In genomic region chr1:208219098-208219658, GRCh38 we compare ENCODE assay signal across 11 cellular contexts. TPM values are rescaled to one million over a fixed set of nuclear protein-coding genes. Genes with fewer than 3 reads are reported as not detected.
DNase-seq lines count a peak whose midpoint lies in the region; FAIRE-seq and TF ChIP-seq lines count a peak whose summit lies in the region.
"Had no signal": no experiment of that assay in that cellular context is flagged by ENCODE, and none has a peak within 500 bp of the region (broad histone marks: within the 10 kb centered on the region; RNA-seq: fewer than 3 reads in every experiment).

No MANE protein-coding gene starts in this region.

- no peak overlapping the region for H2AFZ ChIP-seq in endothelial cell of umbilical vein (ENCODE audit: low read depth, low read length)

- no peak for TF ChIP-seq POLR2A in endothelial cell of umbilical vein (IDR thresholded peaks at IDR 0.05; ENCODE audit: low read depth, low read length)

- dilution Hi-C loops in endothelial cell of umbilical vein (cut with MboI; ENCODE audit: extremely low pct_ligation_motif_present, low sequenced_read_pairs), result no loop called here

- H3K36me3 ChIP-seq in SJCRH30, result peaks cover 27% of the 10 kb centered on the region
- peaks cover 17 to 21% of the 10 kb centered on the region in 2 experiments for H3K36me3 ChIP-seq in endothelial cell of umbilical vein (ENCODE audit: control insufficient read depth in 2 of 2, extremely low read depth in 1 of 2, insufficient read depth in 2 of 2, low read length in 2 of 2)
- peaks cover 24 to 26% of the 10 kb centered on the region in 2 donors for H3K36me3 ChIP-seq in mucosa of rectum (ENCODE audit: control insufficient read depth in 2 of 2, insufficient read depth in 2 of 2, low read length in 2 of 2)
- peaks cover 20 to 32% (median 32%) of the 10 kb centered on the region in 3 donors for H3K36me3 ChIP-seq in tibial artery

- H3K27ac ChIP-seq in SJCRH30 (peak overlapping the region; percentile 49), endothelial cell of umbilical vein (ENCODE audit: insufficient read depth, low read depth, low read length) (peak overlapping the region; percentile 91), mucosa of rectum (ENCODE audit: low read depth in 2 of 2, low read length in 2 of 2) (peak overlapping the region; percentile 13 to 18), tibial artery (peak overlapping the region; percentile 79 to 82)
- H3K27ac ChIP-seq: C4-2B had no signal

- DNase-seq in SJCRH30 (no peak), endothelial cell of umbilical vein (ENCODE audit: low read depth, low spot score) (no peak), tibial artery (no peak), NCI-H748 (lab: John Stamatoyannopoulos, UW; ENCODE audit: unreplicated experiment) (no peak), T1000 (lab: John Stamatoyannopoulos, UW) (no peak), NCI-H2081 (lab: John Stamatoyannopoulos, UW) (no peak)
- no peak for DNase-seq in effector CD8-positive, alpha-beta T cell (lab: John Stamatoyannopoulos, UW)
- DNase-seq: effector CD4-positive, alpha-beta T cell; small intestine had no signal

- no TSS peak for BruUV-seq in endothelial cell of umbilical vein (replicated peaks; lab: Mats Ljungman, UMichigan)

- no peaks in the 10 kb centered on the region for H3K9me1 ChIP-seq in endothelial cell of umbilical vein (replicated peaks; ENCODE audit: control insufficient read depth, extremely low read depth, insufficient read depth, low read length)

- H4K20me1 ChIP-seq in endothelial cell of umbilical vein (replicated peaks; ENCODE audit: control insufficient read depth, extremely low read depth, insufficient read depth, low read length), result no peaks in the 10 kb centered on the region

- intact Hi-C loops in endothelial cell of umbilical vein (cut with micrococcal nuclease), result loop anchor here (1.0 kb wide), 2 partner anchors 12 to 16 kb away; no protein-coding TSS in a partner anchor
- intact Hi-C loops in tibial artery (cut with DNase I; ENCODE audit: low total_unique reads), result no loop called here

- peak overlapping the region; percentile 63 for H3K4me2 ChIP-seq in endothelial cell of umbilical vein (ENCODE audit: insufficient read depth, low read length)

- CTCF ChIA-PET in endothelial cell of umbilical vein (lab: Charles Lee), result interaction anchor here (1.2 to 32.5 kb wide), 6 partner anchors 10 to 61 kb away, joined by 3 to 714 read pairs (median 8); partner anchors contain the start of gene PLXNA2

- no peaks in the 10 kb centered on the region for H3K9me3 ChIP-seq in SJCRH30 (replicated peaks)
- H3K9me3 ChIP-seq in endothelial cell of umbilical vein (replicated peaks; ENCODE audit: control insufficient read depth, insufficient read depth, low read length), result no peaks in the 10 kb centered on the region
- H3K9me3 ChIP-seq in mucosa of rectum (ENCODE audit: control insufficient read depth in 2 of 2, low read length in 2 of 2), result no peaks in the 10 kb centered on the region
- no peaks in the 10 kb centered on the region for H3K9me3 ChIP-seq in tibial artery

- no peak overlapping the region for H3K4me3 ChIP-seq in SJCRH30
- H3K4me3 ChIP-seq in endothelial cell of umbilical vein (replicated peaks in 1 of 3; ENCODE audit: insufficient read depth in 1 of 3, low read depth in 1 of 3, low read length in 3 of 3), result no peak overlapping the region
- no peak overlapping the region for H3K4me3 ChIP-seq in mucosa of rectum (ENCODE audit: low read length in 2 of 2)
- no peak overlapping the region for H3K4me3 ChIP-seq in tibial artery

- no peak for FAIRE-seq in endothelial cell of umbilical vein (lab: Jason Lieb, UNC)
- FAIRE-seq: small intestine had no signal

- POLR2A ChIA-PET in endothelial cell of umbilical vein (lab: Charles Lee), result interaction anchor here (1.1 to 3.0 kb wide), 3 partner anchors 11 to 16 kb away, joined by 3 to 22 read pairs (median 4); no protein-coding TSS in a partner anchor

- H3K27me3 ChIP-seq in SJCRH30 (no peaks in the 10 kb centered on the region), endothelial cell of umbilical vein (ENCODE audit: control insufficient read depth in 2 of 2, insufficient read depth in 2 of 2, low read length in 2 of 2) (no peaks in the 10 kb centered on the region), mucosa of rectum (ENCODE audit: control insufficient read depth in 2 of 2, insufficient read depth in 2 of 2, low read length in 2 of 2) (no peaks in the 10 kb centered on the region), tibial artery (no peaks in the 10 kb centered on the region)

- peaks cover 95% of the 10 kb centered on the region for H3K79me2 ChIP-seq in endothelial cell of umbilical vein (ENCODE audit: control insufficient read depth, insufficient read depth, low read length)

- H3K4me1 ChIP-seq in SJCRH30, result peaks cover 57% of the 10 kb centered on the region
- H3K4me1 ChIP-seq in endothelial cell of umbilical vein (ENCODE audit: control insufficient read depth, extremely low read depth, insufficient read depth, low read length), result peaks cover 91% of the 10 kb centered on the region
- no peaks in the 10 kb centered on the region for H3K4me1 ChIP-seq in mucosa of rectum (ENCODE audit: control insufficient read depth in 2 of 2, insufficient read depth in 2 of 2, low read length in 2 of 2)
- H3K4me1 ChIP-seq in tibial artery, result peaks cover 0 to 72% (median 51%) of the 10 kb centered on the region in 4 donors

- TF ChIP-seq CTCF in endothelial cell of umbilical vein (IDR thresholded peaks at IDR 0.05; ENCODE audit: extremely low read depth in 1 of 2, insufficient read depth in 1 of 2, low read depth in 1 of 2, low read length in 2 of 2) (no peak), tibial artery (IDR thresholded peaks at IDR 0.05) (no peak)

- H3K9ac ChIP-seq in endothelial cell of umbilical vein (replicated peaks; ENCODE audit: extremely low read depth, insufficient read depth, low read length) (peak overlapping the region; percentile 66), mucosa of rectum (ENCODE audit: low read depth in 1 of 2, low read length in 2 of 2) (no peak overlapping the region)

TF ChIP-seq in endothelial cell of umbilical vein, 7 proteins besides CTCF, POLR2A, EP300 and RAD21:
- TF ChIP-seq FOS (IDR thresholded peaks at IDR 0.05; ENCODE audit: borderline replicate concordance, insufficient read depth, low read length) (no peak), EZH2 (IDR thresholded peaks at IDR 0.05; ENCODE audit: borderline replicate concordance, low read depth, low read length, severe bottlenecking) (no peak), GATA2 (IDR thresholded peaks at IDR 0.05; ENCODE audit: insufficient read depth, insufficient read length, low read depth, low read length) (no peak), JUN (IDR thresholded peaks at IDR 0.05; ENCODE audit: borderline replicate concordance, insufficient read depth, insufficient read length, low read depth) (no peak), POLR2AphosphoS5 (IDR thresholded peaks at IDR 0.05; ENCODE audit: insufficient read depth, low read depth, low read length) (no peak)

RNA-seq across cellular contexts. Expression of gene PLXNA2, which starts 25.0 kb away (rescaled TPM):
- total RNA-seq in SJCRH30 (2014; rRNA removed; shearing (Covaris generic)), result 26.2 and 34.8 TPM in 2 replicates
- 229 and 302 TPM in 2 replicates for total RNA-seq in endothelial cell of umbilical vein
- polyA plus RNA-seq in endothelial cell of umbilical vein, result 42.6 and 43.3 TPM in 2 replicates
- 45.8 and 46.2 TPM in 2 replicates for polyA plus RNA-seq in endothelial cell of umbilical vein (2011; cell fraction: cytosol; rRNA removed)
- 246 and 252 TPM in 2 replicates for polyA plus RNA-seq in endothelial cell of umbilical vein (2011; cell fraction: nucleus; rRNA removed)
- 71.3 and 100 TPM in 2 replicates for polyA plus RNA-seq in endothelial cell of umbilical vein (2012)
- 148 and 179 TPM in 2 replicates for polyA minus RNA-seq in endothelial cell of umbilical vein
- polyA minus RNA-seq in endothelial cell of umbilical vein (2011; cell fraction: cytosol; rRNA and poly(A)+ RNA removed), result 4.7 TPM
- polyA minus RNA-seq in endothelial cell of umbilical vein (2011; cell fraction: nucleus; rRNA and poly(A)+ RNA removed), result 206 and 227 TPM in 2 replicates

Comparison
In these comparisons a context has a peak if more than half of its experiments do, and no peak if none do; other contexts are left out.
1. H3K27ac ChIP-seq: peak in every context shown above with its lines; median percentile 91 in endothelial cell of umbilical vein; 80 in tibial artery; 49 in SJCRH30; 16 in mucosa of rectum.